ENCODE assay signal across 10 cellular contexts in the genomic region with DNA sequence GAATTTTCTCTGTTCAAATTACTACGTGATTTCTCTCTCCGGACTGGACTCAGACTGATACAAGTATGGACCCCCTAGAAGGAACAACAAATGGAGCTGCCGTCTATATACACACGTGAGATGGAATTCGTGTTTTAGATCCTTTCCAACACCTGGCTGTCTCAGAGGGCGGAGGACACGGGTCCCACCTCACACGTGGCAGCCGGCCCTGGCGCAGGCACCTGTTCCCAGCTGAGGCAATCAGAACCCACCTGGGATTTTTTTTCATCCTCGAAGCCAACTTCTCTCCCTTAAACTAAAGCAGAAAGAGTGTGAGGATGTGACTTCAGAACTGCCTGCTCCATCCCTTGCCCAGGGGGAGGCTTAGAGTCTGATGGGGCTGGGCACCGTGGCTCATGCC. TPM values are rescaled to one million over a fixed set of nuclear protein-coding genes. Genes with fewer than 3 reads are reported as not detected.
DNase-seq lines count a peak whose midpoint lies in the region; ATAC-seq and TF ChIP-seq lines count a peak whose summit lies in the region.
"Had no signal": no experiment of that assay in that cellular context is flagged by ENCODE, and none has a peak within 500 bp of the region (broad histone marks: within the 10 kb centered on the region; RNA-seq: fewer than 3 reads in every experiment).

No MANE protein-coding gene starts in this region.

- TF ChIP-seq CTCF in OCI-LY3 (IDR thresholded peaks at IDR 0.05; ENCODE audit: low read depth, low read length), result no peak
- no peak for TF ChIP-seq CTCF in foreskin keratinocyte (conservative IDR thresholded peaks at IDR 0.05)
- no peak for TF ChIP-seq CTCF in smooth muscle cell (IDR thresholded peaks at IDR 0.05; ENCODE audit: borderline replicate concordance, insufficient read depth, poor library complexity, severe bottlenecking)

- H3K27me3 ChIP-seq in OCI-LY3 (ENCODE audit: low read depth, low read length) (no peaks in the 10 kb centered on the region), foreskin keratinocyte (no peaks in the 10 kb centered on the region), smooth muscle cell (ENCODE audit: low read depth) (no peaks in the 10 kb centered on the region)

- no peaks in the 10 kb centered on the region for H3K79me2 ChIP-seq in OCI-LY3 (ENCODE audit: low read length)
- no peaks in the 10 kb centered on the region for H3K79me2 ChIP-seq in smooth muscle cell (ENCODE audit: low read depth)

- in situ Hi-C loops in G401 (cut with HindIII; ENCODE audit: low sequenced_read_pairs), result no loop called here

- H3K9ac ChIP-seq in OCI-LY3 (ENCODE audit: low read length) (peak overlapping the region; percentile 68), smooth muscle cell (ENCODE audit: low read depth) (no peak overlapping the region)

- WGBS in smooth muscle cell (ENCODE audit: low lambda C conversion rate), result 90% methylated on average over 12 of the region's 12 CpGs

- peak overlapping the region; percentile 82 for H3K4me3 ChIP-seq in OCI-LY3 (ENCODE audit: low read length)
- no peak overlapping the region for H3K4me3 ChIP-seq in smooth muscle cell

- H3K4me1 ChIP-seq in OCI-LY3 (ENCODE audit: low read length) (peaks cover 13% of the 10 kb centered on the region), foreskin keratinocyte (no peaks in the 10 kb centered on the region), smooth muscle cell (ENCODE audit: low read depth) (peaks cover 3% of the 10 kb centered on the region)

- no peaks in the 10 kb centered on the region for H4K20me1 ChIP-seq in OCI-LY3 (ENCODE audit: insufficient read depth, low read length)
- no peaks in the 10 kb centered on the region for H4K20me1 ChIP-seq in smooth muscle cell (ENCODE audit: low read depth)

- no peaks in the 10 kb centered on the region for H3K9me3 ChIP-seq in OCI-LY3 (ENCODE audit: insufficient read depth, low read length)
- no peaks in the 10 kb centered on the region for H3K9me3 ChIP-seq in smooth muscle cell (replicated peaks; ENCODE audit: low read depth)

- DNase-seq in NCI-H2081 (lab: John Stamatoyannopoulos, UW) (peak; percentile 23 to 58), NCI-H2081 treated with DMSO at 0.1 percent for 48 hours (lab: John Stamatoyannopoulos, UW) (no peak), foreskin keratinocyte (no peak), smooth muscle cell (lab: John Stamatoyannopoulos, UW; ENCODE audit: unreplicated experiment) (no peak), NCI-H1048 (lab: John Stamatoyannopoulos, UW) (no peak), NCI-H524 (lab: John Stamatoyannopoulos, UW) (no peak), G401 (ENCODE audit: low spot score) (no peak)
- DNase-seq: effector CD4-positive, alpha-beta T cell; T-helper 9 cell had no signal

- H2AFZ ChIP-seq in OCI-LY3 (ENCODE audit: low read depth, low read length) (peak overlapping the region; percentile 73), smooth muscle cell (ENCODE audit: low read depth) (peak overlapping the region; percentile 66)

- no peaks in the 10 kb centered on the region for H3K36me3 ChIP-seq in OCI-LY3 (replicated peaks; ENCODE audit: low read depth, low read length)
- H3K36me3 ChIP-seq in smooth muscle cell (ENCODE audit: low read depth), result no peaks in the 10 kb centered on the region

- H3F3A ChIP-seq in smooth muscle cell (ENCODE audit: low read depth), result no peaks in the 10 kb centered on the region

- H3K4me2 ChIP-seq in OCI-LY3 (ENCODE audit: low read length), result peak overlapping the region; percentile 87
- no peak overlapping the region for H3K4me2 ChIP-seq in smooth muscle cell

- peak; percentile 5 for ATAC-seq in foreskin keratinocyte

- no peak overlapping the region for H3K27ac ChIP-seq in OCI-LY3 (ENCODE audit: low read length)
- no peak overlapping the region for H3K27ac ChIP-seq in foreskin keratinocyte
- no peak overlapping the region for H3K27ac ChIP-seq in smooth muscle cell (ENCODE audit: low read depth)

RNA-seq across cellular contexts. Expression of a gene that starts 34.1 kb away (rescaled TPM):
- total RNA-seq in foreskin keratinocyte (11.4 and 11.9 TPM in 2 replicates), smooth muscle cell (23.7 and 27.0 TPM in 2 replicates)
- polyA plus RNA-seq in foreskin keratinocyte (8.0 and 10.4 TPM in 2 replicates), smooth muscle cell (19.6 and 26.2 TPM in 2 replicates)
- total RNA-seq in G401 (2014; rRNA removed; shearing (Covaris generic)), result 66.9 and 69.1 TPM in 2 replicates

Comparison
In these comparisons a context has a peak if more than half of its experiments do, and no peak if none do; other contexts are left out.
1. DNase-seq: peak in NCI-H2081 (2 of 2); none in NCI-H2081 treated with DMSO at 0.1 percent for 48 hours (single experiment), foreskin keratinocyte (0 of 2), smooth muscle cell (single experiment), NCI-H1048 (single experiment), NCI-H524 (0 of 2) and G401 (single experiment).